2 cellular contexts compared by ENCODE assay signal in the genomic region with DNA sequence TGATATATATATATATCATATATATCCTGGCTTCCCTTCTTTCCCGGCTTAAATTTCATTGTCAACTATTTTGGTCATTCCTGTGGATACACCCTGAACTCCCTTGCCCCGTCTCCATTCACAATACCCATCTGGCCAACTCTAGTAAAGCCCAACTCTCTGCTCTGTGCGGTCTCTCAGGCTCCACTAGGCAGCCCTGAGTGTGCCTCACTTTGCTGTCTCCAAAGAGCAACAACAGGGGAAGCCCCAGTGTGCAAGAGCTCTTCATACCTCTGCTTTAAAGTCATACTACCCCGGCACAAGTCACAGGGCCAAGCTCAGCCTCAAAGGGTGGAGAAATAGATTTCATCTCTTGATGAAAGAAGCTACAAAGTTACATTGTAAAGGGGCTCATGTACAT.
TF ChIP-seq lines count a peak whose summit lies in the region.

No MANE protein-coding gene starts in this region.

TF ChIP-seq in GM23338, 12 proteins besides CTCF, POLR2A, EP300 and RAD21:
- no peak for TF ChIP-seq EZH2phosphoT487 (IDR thresholded peaks at IDR 0.05; ENCODE audit: unreplicated experiment)
- TF ChIP-seq NANOG (IDR thresholded peaks at IDR 0.05; ENCODE audit: borderline replicate concordance) = no peak
- TF ChIP-seq STAT1 (IDR thresholded peaks at IDR 0.05; ENCODE audit: unreplicated experiment) = no peak
- no peak for TF ChIP-seq JUNB (IDR thresholded peaks at IDR 0.05; ENCODE audit: unreplicated experiment)
- TF ChIP-seq POLR2AphosphoS5 (IDR thresholded peaks at IDR 0.05; ENCODE audit: low read depth) = no peak
- no peak for TF ChIP-seq ZNF114 (CRISPR knock-in tag; IDR thresholded peaks at IDR 0.05)
- TF ChIP-seq ZNF462 (CRISPR knock-in tag; IDR thresholded peaks at IDR 0.05) = no peak
- no peak for TF ChIP-seq EZH2 (IDR thresholded peaks at IDR 0.05; ENCODE audit: low read depth, unreplicated experiment)

TF ChIP-seq in H1, 55 proteins besides CTCF, POLR2A, EP300 and RAD21:
- TF ChIP-seq TCF12 (IDR thresholded peaks at IDR 0.05; ENCODE audit: low read depth, low read length) (no peak), TEAD4 (IDR thresholded peaks at IDR 0.05; ENCODE audit: low read depth, low read length) (no peak), TBP (IDR thresholded peaks at IDR 0.05; ENCODE audit: low read depth, low read length) (no peak), BRCA1 (IDR thresholded peaks at IDR 0.05; ENCODE audit: low read depth, low read length) (no peak)
